In the genomic region with DNA sequence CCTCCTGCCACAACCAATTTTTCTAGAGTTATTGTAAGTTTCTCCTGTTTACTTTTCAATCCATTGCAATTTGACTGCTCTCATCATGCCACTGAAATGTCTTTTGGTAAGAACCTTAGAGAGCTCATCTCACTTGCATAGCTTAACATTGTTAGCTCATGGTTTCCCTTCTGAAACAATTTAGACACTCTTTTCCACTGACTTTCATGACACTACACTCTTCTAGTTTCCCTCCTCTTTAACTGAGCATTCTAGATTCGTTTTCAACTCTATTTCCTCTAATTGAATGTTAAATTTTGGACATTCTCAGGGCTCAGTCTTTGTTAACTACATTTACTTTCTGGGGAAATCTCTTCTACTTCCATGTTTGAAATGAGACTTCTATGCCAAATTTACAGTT, we compare ENCODE assay signal across 28 cellular contexts.
"Had no signal": no experiment of that assay in that cellular context is flagged by ENCODE, and none has a peak within 500 bp of the region (broad histone marks: within the 10 kb centered on the region; RNA-seq: fewer than 3 reads in every experiment).

No MANE protein-coding gene starts in this region.

- H3K27me3 Mint-ChIP-seq: naive thymus-derived CD8-positive, alpha-beta T cell; stimulated activated naive B cell treated with anti-CD40 and anti-IgM and Interleukin-4, amounts not matched to agents 10 μg/mL and 1 μg/mL and 100 μg/mL, for 72 hours had no signal

- H3K9me3 Mint-ChIP-seq: nephron progenitor cell; neural progenitor cell; stimulated activated naive B cell treated with anti-CD40 and anti-IgM and Interleukin-4, amounts not matched to agents 10 μg/mL and 1 μg/mL and 100 μg/mL, for 72 hours had no signal

- DNase-seq: immature natural killer cell; kidney; left colon; left lung; lower lobe of right lung; mammary epithelial cell; mesenchymal stem cell; naive thymus-derived CD8-positive, alpha-beta T cell; nephron progenitor cell; ovary; retina; right cardiac atrium; stimulated activated CD4-positive, alpha-beta T cell treated with anti-CD3 and anti-CD28 coated beads, Interleukin-12 subunit alpha, Interleukin-12 subunit beta, amount 100 ng/mL, for 4 hours; stimulated activated CD4-positive, alpha-beta T cell treated with anti-CD3 and anti-CD28 coated beads, Interleukin-15, amount 100 ng/mL, for 24 hours; stimulated activated CD4-positive, alpha-beta T cell treated with anti-CD3 and anti-CD28 coated beads, Interleukin-2, amount 100 ng/mL, for 24 hours; stimulated activated CD4-positive, alpha-beta T cell treated with anti-CD3 and anti-CD28 coated beads, Interleukin-4, amount 100 ng/mL, for 1 hour; stimulated activated naive B cell treated with anti-CD40 and anti-IgM and Interleukin-4, amounts not matched to agents 10 μg/mL and 1 μg/mL and 100 μg/mL, for 72 hours; stimulated activated naive CD8-positive, alpha-beta T cell treated with anti-CD3 and anti-CD28 coated beads, Interleukin-15, Interleukin-2, amounts not matched to agents 100 U/mL and 50 U/mL, for 24 hours; stomach; testis; thyroid gland; transverse colon; upper lobe of left lung had no signal

- H3K4me2 ChIP-seq: neural progenitor cell had no signal

- H3K4me1 Mint-ChIP-seq: immature natural killer cell; naive thymus-derived CD8-positive, alpha-beta T cell; nephron progenitor cell; neural progenitor cell; stimulated activated naive B cell treated with anti-CD40 and anti-IgM and Interleukin-4, amounts not matched to agents 10 μg/mL and 1 μg/mL and 100 μg/mL, for 72 hours had no signal

- H3K36me3 ChIP-seq: left lung, lower lobe of right lung, neural progenitor cell, ovary, stomach, thyroid gland, transverse colon, upper lobe of left lung, vagina had no signal

- H3K36me3 Mint-ChIP-seq: immature natural killer cell; naive thymus-derived CD8-positive, alpha-beta T cell; neural progenitor cell; stimulated activated naive B cell treated with anti-CD40 and anti-IgM and Interleukin-4, amounts not matched to agents 10 μg/mL and 1 μg/mL and 100 μg/mL, for 72 hours had no signal

- ATAC-seq: left colon; left lung; lower lobe of right lung; naive thymus-derived CD8-positive, alpha-beta T cell; right cardiac atrium; sciatic nerve; stimulated activated naive B cell treated with anti-CD40 and anti-IgM and Interleukin-4, amounts not matched to agents 10 μg/mL and 1 μg/mL and 100 μg/mL, for 72 hours; stimulated activated naive CD8-positive, alpha-beta T cell treated with anti-CD3 and anti-CD28 coated beads, Interleukin-15, Interleukin-2, amounts not matched to agents 100 U/mL and 50 U/mL, for 24 hours had no signal

- H3K27ac ChIP-seq: left lung, lower lobe of right lung, neural progenitor cell, ovary, skin epidermis, stomach, testis, thyroid gland, transverse colon, upper lobe of left lung, vagina had no signal

- H3K9me3 ChIP-seq: left lung, lower lobe of right lung, ovary, stomach, testis, thyroid gland, transverse colon, upper lobe of left lung, vagina had no signal

- H3K4me3 Mint-ChIP-seq: immature natural killer cell; naive thymus-derived CD8-positive, alpha-beta T cell; nephron progenitor cell; neural progenitor cell; stimulated activated naive B cell treated with anti-CD40 and anti-IgM and Interleukin-4, amounts not matched to agents 10 μg/mL and 1 μg/mL and 100 μg/mL, for 72 hours had no signal

- H3K27ac Mint-ChIP-seq: immature natural killer cell; naive thymus-derived CD8-positive, alpha-beta T cell; nephron progenitor cell; neural progenitor cell; progenitor cell of endocrine pancreas; stimulated activated naive B cell treated with anti-CD40 and anti-IgM and Interleukin-4, amounts not matched to agents 10 μg/mL and 1 μg/mL and 100 μg/mL, for 72 hours had no signal

- H2AFZ ChIP-seq: neural progenitor cell had no signal

- H3K27me3 ChIP-seq: left lung, neural progenitor cell, ovary, stomach, testis, thyroid gland, transverse colon, upper lobe of left lung, vagina had no signal

- H3K9ac ChIP-seq: neural progenitor cell had no signal

- H3K4me1 ChIP-seq: left lung, lower lobe of right lung, neural progenitor cell, stomach, testis, thyroid gland, transverse colon, upper lobe of left lung, vagina had no signal

- H3K4me3 ChIP-seq: left lung, lower lobe of right lung, neural progenitor cell, ovary, skin epidermis, stomach, testis, thyroid gland, transverse colon, upper lobe of left lung, vagina had no signal
